ENCODE assay signal across 13 cellular contexts in genomic region chr5:73694089-73694488, GRCh38.
DNase-seq lines count a peak whose midpoint lies in the region; ATAC-seq and TF ChIP-seq lines count a peak whose summit lies in the region.
"Had no signal": no experiment of that assay in that cellular context is flagged by ENCODE, and none has a peak within 500 bp of the region (broad histone marks: within the 10 kb centered on the region; RNA-seq: fewer than 3 reads in every experiment).

No MANE protein-coding gene starts in this region.

- no peak overlapping the region for H3K27ac ChIP-seq in upper lobe of left lung
- H3K27ac ChIP-seq: HL-60, sigmoid colon had no signal

- H3K27me3 Mint-ChIP-seq in chondrocyte (ENCODE audit: low read depth) = no peaks in the 10 kb centered on the region
- H3K27me3 Mint-ChIP-seq: dendritic cell treated with granulocyte-macrophage colony-stimulating factor and Interleukin-4, amounts not matched to agents 40 ng/mL and 50 ng/mL, for 4 days; type B pancreatic cell had no signal

- ATAC-seq in GM18502 (IDR thresholded peaks at IDR 0.05; ENCODE audit: poor library complexity, unreplicated experiment) (peak; percentile 75), HG03159 (IDR thresholded peaks at IDR 0.05; ENCODE audit: unreplicated experiment) (peak; percentile 83), upper lobe of left lung (ENCODE audit: low FRiP score in 2 of 2) (no peak)

- TF ChIP-seq POLR2A in upper lobe of left lung (IDR thresholded peaks at IDR 0.05) = no peak

- no peak for TF ChIP-seq CTCF in GM20000 (IDR thresholded peaks at IDR 0.05; ENCODE audit: extremely low read depth, missing control alignments)
- TF ChIP-seq CTCF in chondrocyte (IDR thresholded peaks at IDR 0.05) = no peak
- no peak for TF ChIP-seq CTCF in upper lobe of left lung (IDR thresholded peaks at IDR 0.05)

- no peak for TF ChIP-seq EP300 in upper lobe of left lung (IDR thresholded peaks at IDR 0.05)

- no peak overlapping the region for H3K4me3 ChIP-seq in upper lobe of left lung
- H3K4me3 ChIP-seq: sigmoid colon had no signal

- peaks cover 0 to 9% (median 0%) of the 10 kb centered on the region in 4 donors for H3K4me1 ChIP-seq in upper lobe of left lung
- H3K4me1 ChIP-seq: sigmoid colon had no signal

- H3K4me1 Mint-ChIP-seq in chondrocyte (ENCODE audit: low read depth) = peaks cover 50% of the 10 kb centered on the region

- H3K36me3 ChIP-seq in upper lobe of left lung = no peaks in the 10 kb centered on the region
- H3K36me3 ChIP-seq: sigmoid colon had no signal

- no peaks in the 10 kb centered on the region for H3K27me3 ChIP-seq in upper lobe of left lung
- H3K27me3 ChIP-seq: sigmoid colon had no signal

- peak overlapping the region; percentile 46 for H3K27ac Mint-ChIP-seq in chondrocyte (ENCODE audit: unreplicated experiment)
- H3K27ac Mint-ChIP-seq: dendritic cell treated with granulocyte-macrophage colony-stimulating factor and Interleukin-4, amounts not matched to agents 40 ng/mL and 50 ng/mL, for 4 days; type B pancreatic cell had no signal

- no peaks in the 10 kb centered on the region for H3K9me3 ChIP-seq in upper lobe of left lung
- H3K9me3 ChIP-seq: sigmoid colon had no signal

- no peaks in the 10 kb centered on the region for H3K9me3 Mint-ChIP-seq in chondrocyte (ENCODE audit: low read depth)
- H3K9me3 Mint-ChIP-seq: dendritic cell treated with granulocyte-macrophage colony-stimulating factor and Interleukin-4, amounts not matched to agents 40 ng/mL and 50 ng/mL, for 4 days had no signal

- 35 to 56% methylated on average over 2 of the region's 2 CpGs for WGBS in upper lobe of left lung, 2 donors

- H3K4me3 Mint-ChIP-seq in chondrocyte (ENCODE audit: unreplicated experiment) = no peak overlapping the region
- H3K4me3 Mint-ChIP-seq: dendritic cell treated with granulocyte-macrophage colony-stimulating factor and Interleukin-4, amounts not matched to agents 40 ng/mL and 50 ng/mL, for 4 days had no signal

- DNase-seq in GM20000 (ENCODE audit: low spot score) (peak; percentile 12), chondrocyte (ENCODE audit: low spot score) (no peak), NCI-H1436 treated with DMSO at 0.1 percent for 48 hours (lab: John Stamatoyannopoulos, UW) (no peak), T1000 (lab: John Stamatoyannopoulos, UW) (no peak), SIG-M5 (lab: John Stamatoyannopoulos, UW) (no peak), upper lobe of left lung (no peak)
- DNase-seq: DND-41, sigmoid colon had no signal

- H3K36me3 Mint-ChIP-seq in chondrocyte (ENCODE audit: low read depth) = peaks cover 1% of the 10 kb centered on the region

Comparison
In these comparisons a context has a peak if more than half of its experiments do, and no peak if none do; other contexts are left out.
1. ATAC-seq: peak in GM18502 (single experiment) and HG03159 (single experiment); none in upper lobe of left lung (0 of 2).